ENCODE assay signal across 16 cellular contexts in genomic region chr19:30105723-30106122, GRCh38.
DNase-seq lines count a peak whose midpoint lies in the region; ATAC-seq and TF ChIP-seq lines count a peak whose summit lies in the region.
"Had no signal": no experiment of that assay in that cellular context is flagged by ENCODE, and none has a peak within 500 bp of the region (broad histone marks: within the 10 kb centered on the region; RNA-seq: fewer than 3 reads in every experiment).

No MANE protein-coding gene starts in this region.

- DNase-seq in posterior vena cava (ENCODE audit: low spot score) (peak; percentile 29), tibial artery (no peak), hippocampal formation (lab: John Stamatoyannopoulos, UW) (no peak)
- DNase-seq in activated CD4-positive, alpha-beta memory T cell treated with anti-CD3 and anti-CD28 coated beads for 36 hours: no peak
- DNase-seq: ACHN; CD4-positive, alpha-beta T cell; DMS79; H7; NCI-H1436 treated with DMSO at 0.1 percent for 48 hours; NCI-H2081 treated with DMSO at 0.1 percent for 48 hours; NCI-H524; SHP77 treated with DMSO at 0.1 percent for 48 hours had no signal

- no peak for TF ChIP-seq CTCF in tibial artery (IDR thresholded peaks at IDR 0.05)

- no peaks in the 10 kb centered on the region for H3K9me3 ChIP-seq in tibial artery

- no peaks in the 10 kb centered on the region for H3K27me3 Mint-ChIP-seq in activated CD4-positive, alpha-beta memory T cell treated with anti-CD3 and anti-CD28 coated beads for 36 hours

- peak; percentile 73 for ATAC-seq in GM18520 (IDR thresholded peaks at IDR 0.05; ENCODE audit: unreplicated experiment)
- ATAC-seq in GM21423 (IDR thresholded peaks at IDR 0.05; ENCODE audit: unreplicated experiment): peak; percentile 68
- peak; percentile 39 for ATAC-seq in HG02885 (IDR thresholded peaks at IDR 0.05; ENCODE audit: poor library complexity, unreplicated experiment)

- no peaks in the 10 kb centered on the region for H3K36me3 Mint-ChIP-seq in activated CD4-positive, alpha-beta memory T cell treated with anti-CD3 and anti-CD28 coated beads for 36 hours

- no peak overlapping the region for H3K27ac ChIP-seq in tibial artery

- no peaks in the 10 kb centered on the region for H3K9me3 Mint-ChIP-seq in activated CD4-positive, alpha-beta memory T cell treated with anti-CD3 and anti-CD28 coated beads for 36 hours
- H3K9me3 Mint-ChIP-seq: CD4-positive, alpha-beta T cell; T-helper 1 cell treated with Interleukin-12 subunit alpha and Interleukin-12 subunit beta and Interleukin-4 antibody, amounts not matched to agents 30 μg/mL and 1 μg/mL, for 36 hours had no signal

- intact Hi-C loops in posterior vena cava (cut with DNase I): no loop called here
- intact Hi-C loops in tibial artery (cut with DNase I; ENCODE audit: low total_unique reads): no loop called here
- intact Hi-C loops in activated CD4-positive, alpha-beta memory T cell treated with anti-CD3 and anti-CD28 coated beads for 36 hours (cut with micrococcal nuclease): no loop called here

- no peaks in the 10 kb centered on the region for H3K4me1 Mint-ChIP-seq in activated CD4-positive, alpha-beta memory T cell treated with anti-CD3 and anti-CD28 coated beads for 36 hours (ENCODE audit: low read depth)

- no peaks in the 10 kb centered on the region for H3K36me3 ChIP-seq in tibial artery

- no peak overlapping the region for H3K27ac Mint-ChIP-seq in activated CD4-positive, alpha-beta memory T cell treated with anti-CD3 and anti-CD28 coated beads for 36 hours
- H3K27ac Mint-ChIP-seq: CD4-positive, alpha-beta T cell; T-helper 1 cell treated with Interleukin-12 subunit alpha and Interleukin-12 subunit beta and Interleukin-4 antibody, amounts not matched to agents 30 μg/mL and 1 μg/mL, for 36 hours had no signal

- no peak overlapping the region for H3K4me3 ChIP-seq in tibial artery

- POLR2A ChIA-PET in activated CD4-positive, alpha-beta memory T cell treated with anti-CD3 and anti-CD28 coated beads for 36 hours (lab: Charles Lee): no interaction called here

- peaks cover 0 to 2% of the 10 kb centered on the region in 2 donors for H3K27me3 ChIP-seq in tibial artery

- CTCF ChIA-PET in activated CD4-positive, alpha-beta memory T cell treated with anti-CD3 and anti-CD28 coated beads for 36 hours (lab: Charles Lee): interaction anchor here (1.3 kb wide), 1 partner anchor 247 kb away, joined by 3 read pairs; no protein-coding TSS in a partner anchor

- no peaks in the 10 kb centered on the region for H3K4me1 ChIP-seq in tibial artery

- no peak overlapping the region for H3K4me3 Mint-ChIP-seq in activated CD4-positive, alpha-beta memory T cell treated with anti-CD3 and anti-CD28 coated beads for 36 hours
- H3K4me3 Mint-ChIP-seq: CD4-positive, alpha-beta T cell; T-helper 1 cell treated with Interleukin-12 subunit alpha and Interleukin-12 subunit beta and Interleukin-4 antibody, amounts not matched to agents 30 μg/mL and 1 μg/mL, for 36 hours had no signal
